13 cellular contexts compared by ENCODE assay signal in genomic region chr17:16872351-16872751, GRCh38.
"Had no signal": no experiment of that assay in that cellular context is flagged by ENCODE, and none has a peak within 500 bp of the region (broad histone marks: within the 10 kb centered on the region; RNA-seq: fewer than 3 reads in every experiment).

No MANE protein-coding gene starts in this region.

- H3K36me3 Mint-ChIP-seq: activated naive CD4-positive, alpha-beta T cell treated with anti-CD3 and anti-CD28 coated beads, Interleukin-2, amount 50 U/mL, for 24 hours had no signal

- H3K4me1 Mint-ChIP-seq: activated B cell treated with CpG ODN at 0.5 μM for 24 hours; activated naive CD4-positive, alpha-beta T cell treated with anti-CD3 and anti-CD28 coated beads, Interleukin-2, amount 50 U/mL, for 24 hours had no signal

- H3K27ac Mint-ChIP-seq: activated B cell treated with CpG ODN at 0.5 μM for 24 hours; activated naive CD4-positive, alpha-beta T cell treated with anti-CD3 and anti-CD28 coated beads, Interleukin-2, amount 50 U/mL, for 24 hours; nephron; stimulated activated naive CD8-positive, alpha-beta T cell treated with anti-CD3 and anti-CD28 coated beads, Interleukin-15, Interleukin-2, amounts not matched to agents 100 ng/mL and 50 ng/mL, for 24 hours had no signal

- H3K4me1 ChIP-seq: esophagus muscularis mucosa, sigmoid colon, uterus had no signal

- H3K27me3 ChIP-seq: sigmoid colon, uterus had no signal

- H3K9me3 ChIP-seq: sigmoid colon, thoracic aorta, uterus had no signal

- H3K9me3 Mint-ChIP-seq: activated B cell treated with CpG ODN at 0.5 μM for 24 hours had no signal

- H3K4me3 ChIP-seq: esophagus muscularis mucosa, sigmoid colon, thoracic aorta, uterus had no signal

- H3K36me3 ChIP-seq: esophagus muscularis mucosa, sigmoid colon, thoracic aorta, uterus had no signal

- H3K27me3 Mint-ChIP-seq: activated naive CD4-positive, alpha-beta T cell treated with anti-CD3 and anti-CD28 coated beads, Interleukin-2, amount 50 U/mL, for 24 hours had no signal

- H3K27ac ChIP-seq: esophagus muscularis mucosa, sigmoid colon, thoracic aorta, uterus had no signal

- DNase-seq: activated B cell treated with CpG ODN at 0.5 μM for 24 hours; activated CD4-positive, alpha-beta T cell treated with anti-CD3 and anti-CD28 coated beads, Interleukin-2, amount 50 U/mL, for 1 hour; activated effector memory CD4-positive, alpha-beta T cell treated with Interleukin-2 at 50 U/mL for 16 hours; activated T-cell treated with anti-CD3 and anti-CD28 coated beads, Interleukin-2, amount 50 U/mL, for 1 hour; dermis blood vessel endothelial cell; sigmoid colon; stimulated activated CD4-positive, alpha-beta T cell treated with anti-CD3 and anti-CD28 coated beads, Interleukin-2, amount 100 ng/mL, for 48 hours had no signal

- H3K4me3 Mint-ChIP-seq: activated B cell treated with CpG ODN at 0.5 μM for 24 hours; activated naive CD4-positive, alpha-beta T cell treated with anti-CD3 and anti-CD28 coated beads, Interleukin-2, amount 50 U/mL, for 24 hours; nephron; stimulated activated naive CD8-positive, alpha-beta T cell treated with anti-CD3 and anti-CD28 coated beads, Interleukin-15, Interleukin-2, amounts not matched to agents 100 ng/mL and 50 ng/mL, for 24 hours had no signal
